In genomic region chrX:154397888-154398667, GRCh38 we compare ENCODE assay signal across 8 cellular contexts. TPM values are rescaled to one million over a fixed set of nuclear protein-coding genes. Genes with fewer than 3 reads are reported as not detected.
A peak's percentile ranks its signal among the peaks of the same experiment; 100 is the strongest.
DNase-seq lines count a peak whose midpoint lies in the region; ATAC-seq, FAIRE-seq and TF ChIP-seq lines count a peak whose summit lies in the region.

RPL10 (plus strand) TSS chrX:154398377; CDS start chrX:154398520, 143 bp downstream.

- peak; percentile 96 to 99 for DNase-seq in A549 (ENCODE audit: low read depth in 1 of 2, low spot score in 1 of 2)
- DNase-seq in NCI-H2171 (lab: John Stamatoyannopoulos, UW), result peak; percentile 79
- peak; percentile 92 for DNase-seq in UCSD-AML1 (lab: John Stamatoyannopoulos, UW; ENCODE audit: unreplicated experiment)
- peak; percentile 89 for DNase-seq in iPS DF 19.7 (ENCODE audit: low read depth, low spot score)
- DNase-seq in sciatic nerve (ENCODE audit: low spot score), result peak; percentile 95

- CTCF ChIA-PET in A549 (lab: Yijun Ruan, JAX), result interaction anchor here (0.5 to 4.7 kb wide), 11 partner anchors 9 to 137 kb away, joined by 3 to 28 read pairs (median 5); partner anchors contain the start of genes DNASE1L1, FLNA and TAFAZZIN

- no peak for TF ChIP-seq CTCF in A549 (IDR thresholded peaks at IDR 0.05)
- TF ChIP-seq CTCF in brain (conservative IDR thresholded peaks at IDR 0.05), result no peak

- peaks cover 18% of the 10 kb centered on the region; the same call in 2 of the 3 replicates for H3K4me1 ChIP-seq in A549

- peak within 1 kb of the TSS; percentile 89 for H3K4me2 ChIP-seq in A549

- ATAC-seq in A549, result peak; percentile 60 to 63
- peak; percentile 72 for ATAC-seq in GM18867 (IDR thresholded peaks at IDR 0.05; ENCODE audit: unreplicated experiment)
- peak; percentile 80 for ATAC-seq in HG03097 (IDR thresholded peaks at IDR 0.05; ENCODE audit: low FRiP score, unreplicated experiment)
- peak; percentile 96 for ATAC-seq in sciatic nerve

- peak within 1 kb of the TSS; percentile 99 to 100 (median 100) for H3K27ac Mint-ChIP-seq in brain

- H3K4me3 Mint-ChIP-seq in brain, result peak within 1 kb of the TSS; percentile 96 to 99 (median 99)

- peaks cover 13% of the 10 kb centered on the region for H3K27me3 Mint-ChIP-seq in brain

- peak within 1 kb of the TSS; percentile 96 to 100 for H3K27ac ChIP-seq in A549

- no peaks in the 10 kb centered on the region for H3K9me3 ChIP-seq in A549

- TF ChIP-seq RAD21 in A549 (conservative IDR thresholded peaks at IDR 0.05 in 1 of 2, IDR thresholded peaks at IDR 0.05 in 1 of 2), result no peak

- POLR2A ChIA-PET in A549 (lab: Yijun Ruan, JAX), result interaction anchor here (0.6 to 2.1 kb wide), 18 partner anchors 9 to 145 kb away, joined by 3 to 19 read pairs (median 4); partner anchors contain the start of genes ATP6AP1, DNASE1L1, EMD and PLXNA3

- intact Hi-C loops in sciatic nerve (cut with DNase I), result no loop called here

- TF ChIP-seq POLR2A in A549 (IDR thresholded peaks at IDR 0.05; ENCODE audit: low read length), result peak; percentile 99

- H3K4me3 ChIP-seq in A549, result peak within 1 kb of the TSS; percentile 88

- FAIRE-seq in A549 (lab: Jason Lieb, UNC), result peak; percentile 90

- peaks cover 0 to 25% (median 0%) of the 10 kb centered on the region in 5 experiments for H3K9me3 Mint-ChIP-seq in brain

- peaks cover 16% of the 10 kb centered on the region for H3K4me1 Mint-ChIP-seq in brain

- 1% methylated on average over 55 of the region's 69 CpGs for WGBS in A549 (ENCODE audit: missing lambda C conversion rate)

- H3K36me3 Mint-ChIP-seq in brain, result peaks cover 25% of the 10 kb centered on the region

- TF ChIP-seq EP300 in A549 (IDR thresholded peaks at IDR 0.05), result no peak

TF ChIP-seq in A549, 52 proteins besides CTCF, POLR2A, EP300 and RAD21 (continues in another document):
- TF ChIP-seq RCOR1 (IDR thresholded peaks at IDR 0.05; ENCODE audit: low read depth, low read length) (no peak), HEYL (CRISPR knock-in tag; IDR thresholded peaks at IDR 0.05) (no peak), ELK1 (IDR thresholded peaks at IDR 0.05; ENCODE audit: low read depth, low read length) (0 out of 2 replicates have a peak, but pooled peaks have one; percentile 42), KDM5A (IDR thresholded peaks at IDR 0.05) (no peak), RFX5 (IDR thresholded peaks at IDR 0.05) (no peak), CHD4 (IDR thresholded peaks at IDR 0.05; ENCODE audit: borderline replicate concordance) (no peak), ZFP36 (IDR thresholded peaks at IDR 0.05; ENCODE audit: borderline replicate concordance, partially characterized antibody) (no peak), FOSB (CRISPR knock-in tag; IDR thresholded peaks at IDR 0.05) (no peak; the same call in 1 of the 2 replicates), POLR2AphosphoS2 (conservative IDR thresholded peaks at IDR 0.05; ENCODE audit: low read length) (peak; percentile 83), REST (IDR thresholded peaks at IDR 0.05) (peak; percentile 60), KDM1A (IDR thresholded peaks at IDR 0.05; ENCODE audit: low read depth) (no peak), JUN (IDR thresholded peaks at IDR 0.05) (peak; percentile 97 to 99), JUNB (IDR thresholded peaks at IDR 0.05) (no peak), BHLHE40 (IDR thresholded peaks at IDR 0.05; ENCODE audit: low read depth, low read length) (no peak), HMGXB4 (CRISPR knock-in tag; IDR thresholded peaks at IDR 0.05; ENCODE audit: borderline replicate concordance) (peak; percentile 17; the same call in 1 of the 2 replicates), HOXA7 (CRISPR knock-in tag; IDR thresholded peaks at IDR 0.05) (peak; percentile 75; the same call in 1 of the 2 replicates), CHD2 (IDR thresholded peaks at IDR 0.05; ENCODE audit: low read length, partially characterized antibody) (no peak), E2F6 (IDR thresholded peaks at IDR 0.05; ENCODE audit: borderline replicate concordance, low read depth) (peak; percentile 86; the same call in 1 of the 2 replicates), PHF8 (IDR thresholded peaks at IDR 0.05; ENCODE audit: borderline replicate concordance, low read depth) (peak; percentile 82), NPAS2 (CRISPR knock-in tag; IDR thresholded peaks at IDR 0.05; ENCODE audit: borderline replicate concordance) (no peak), TFCP2L1 (CRISPR knock-in tag; IDR thresholded peaks at IDR 0.05) (no peak), HDAC2 (IDR thresholded peaks at IDR 0.05) (no peak), MAZ (IDR thresholded peaks at IDR 0.05; ENCODE audit: borderline replicate concordance, low read depth, low read length) (no peak), USF2 (IDR thresholded peaks at IDR 0.05) (peak; percentile 59)

RNA-seq across cellular contexts. Expression of gene RPL10, which starts in this region (rescaled TPM):
- polyA plus RNA-seq in A549 (2011; rRNA removed) (3,216 and 3,468 TPM in 2 replicates), A549 (2017; fragmentation: RNase III; extraction: RNeasy Plus Mini Kit Qiagen cat#74134 plus additional on column Dnase treatment) (4,594 to 4,829 TPM (median 4,804 TPM) in 3 replicates), brain (ENCODE audit: insufficient read depth, low read depth, low replicate concordance) (5,372 TPM)
- polyA plus RNA-seq in A549 (2012; cell fraction: cytosol; rRNA removed), result 4,988 and 5,624 TPM in 2 replicates
- 3,974 and 5,274 TPM in 2 replicates for polyA plus RNA-seq in A549 (2012; cell fraction: nucleus; rRNA removed)
- 1,628 and 1,978 TPM in 2 replicates for polyA minus RNA-seq in A549 (2011; rRNA and poly(A)+ RNA removed)
- 2,095 TPM for total RNA-seq in sciatic nerve

Comparison
In these comparisons a context has a peak if more than half of its experiments do, and no peak if none do; other contexts are left out.
1. Peak in every context shown above with its lines: DNase-seq, ATAC-seq, H3K4me3 ChIP-seq and H3K27ac ChIP-seq.